Comparison of ENCODE assay signal across 1 cellular context in genomic region chr12:120726961-120727360, GRCh38.
TF ChIP-seq lines count a peak whose summit lies in the region.

No MANE protein-coding gene starts in this region.

TF ChIP-seq in HepG2, 621 proteins besides CTCF, POLR2A, EP300 and RAD21:
- TF ChIP-seq TBL1XR1 (IDR thresholded peaks at IDR 0.05; ENCODE audit: borderline replicate concordance, low read length, partially characterized antibody) (no peak), ESRRA (CRISPR knock-in tag; IDR thresholded peaks at IDR 0.05; ENCODE audit: low read depth) (peak; percentile 4; the same call in 1 of the 2 replicates)
TF ChIP-seq in HepG2: peak in this region for 1.
